ENCODE assay signal across 8 cellular contexts in genomic region chr2:224261316-224261715, GRCh38.
"Had no signal": no experiment of that assay in that cellular context is flagged by ENCODE, and none has a peak within 500 bp of the region (broad histone marks: within the 10 kb centered on the region; RNA-seq: fewer than 3 reads in every experiment).

No MANE protein-coding gene starts in this region.

- H3K36me3 ChIP-seq: tibial artery had no signal

- H3K27me3 ChIP-seq: tibial artery had no signal

- DNase-seq: activated CD4-positive, alpha-beta T cell treated with anti-CD3 and anti-CD28 coated beads, Interleukin-2, amount 50 U/mL, for 4 hours; activated gamma-delta T cell; amniotic stem cell; effector CD4-positive, alpha-beta T cell; natural killer cell; posterior cingulate gyrus; stimulated activated naive B cell treated with anti-CD40 and anti-IgM and Interleukin-4, amounts not matched to agents 10 μg/mL and 1 μg/mL and 100 μg/mL, for 72 hours; tibial artery had no signal

- H3K4me3 ChIP-seq: tibial artery had no signal

- H3K27ac ChIP-seq: tibial artery had no signal

- ATAC-seq: natural killer cell; stimulated activated naive B cell treated with anti-CD40 and anti-IgM and Interleukin-4, amounts not matched to agents 10 μg/mL and 1 μg/mL and 100 μg/mL, for 72 hours had no signal

- H3K9me3 ChIP-seq: tibial artery had no signal
